Comparison of ENCODE assay signal across 19 cellular contexts in the genomic region with DNA sequence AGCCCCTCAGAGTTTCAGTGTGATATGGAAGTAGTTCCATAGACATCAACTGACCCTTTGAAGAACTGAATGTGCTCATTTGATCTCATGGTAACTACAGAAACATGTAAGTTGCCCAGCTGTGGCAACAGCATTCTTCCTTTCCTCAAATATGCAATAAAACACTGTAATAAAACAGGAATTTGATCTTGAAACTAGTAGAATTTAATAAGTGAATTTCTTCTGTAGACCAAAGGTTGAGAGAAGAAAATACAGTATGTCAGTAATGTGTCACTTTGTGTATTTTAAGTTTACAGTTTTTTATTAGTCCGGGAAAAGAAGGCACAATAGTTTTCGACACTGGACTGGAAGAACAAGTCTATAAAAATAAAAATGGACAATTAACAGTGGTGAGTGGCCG. TPM values are rescaled to one million over a fixed set of nuclear protein-coding genes. Genes with fewer than 3 reads are reported as not detected.
DNase-seq lines count a peak whose midpoint lies in the region; ATAC-seq and TF ChIP-seq lines count a peak whose summit lies in the region.
"Had no signal": no experiment of that assay in that cellular context is flagged by ENCODE, and none has a peak within 500 bp of the region (broad histone marks: within the 10 kb centered on the region; RNA-seq: fewer than 3 reads in every experiment).

No MANE protein-coding gene starts in this region.

- H3F3A ChIP-seq in SK-N-SH (replicated peaks; ENCODE audit: insufficient read depth), result peaks cover 5% of the 10 kb centered on the region
- H3F3A ChIP-seq in MM.1S (ENCODE audit: insufficient read depth, low read length), result no peaks in the 10 kb centered on the region

- no peaks in the 10 kb centered on the region for H3K27me3 ChIP-seq in SK-N-SH (ENCODE audit: insufficient read depth)
- no peaks in the 10 kb centered on the region for H3K27me3 ChIP-seq in subcutaneous abdominal adipose tissue (ENCODE audit: control insufficient read depth in 5 of 5, insufficient read depth in 4 of 5, low read length in 5 of 5)
- no peaks in the 10 kb centered on the region for H3K27me3 ChIP-seq in MM.1S (replicated peaks; ENCODE audit: insufficient read depth, low read length)
- H3K27me3 ChIP-seq: body of pancreas had no signal

- no peak for DNase-seq in SK-N-SH
- peak; percentile 51 for DNase-seq in astrocyte of the hippocampus (ENCODE audit: low read depth, low spot score)
- DNase-seq in iris pigment epithelial cell (ENCODE audit: low read depth), result peak; percentile 67
- no peak for DNase-seq in mesenteric fat pad (ENCODE audit: low spot score)
- no peak for DNase-seq in MM.1S
- DNase-seq in stimulated activated CD4-positive, alpha-beta T cell treated with anti-CD3 and anti-CD28 coated beads, Interleukin-1b, Interleukin-23, amount 100 ng/mL, for 48 hours, result no peak
- DNase-seq: 8988T; activated CD4-positive, alpha-beta memory T cell treated with anti-CD3 and anti-CD28 coated beads for 36 hours; activated effector memory CD4-positive, alpha-beta T cell treated with anti-CD3 and anti-CD28 coated beads, Interleukin-2, amount 50 U/mL, for 16 hours; body of pancreas; COR-L47; endodermal cell; GDM1; naive thymus-derived CD8-positive, alpha-beta T cell; NCI-H1048; stimulated activated CD4-positive, alpha-beta T cell treated with anti-CD3 and anti-CD28 coated beads, Interleukin-4, amount 100 ng/mL, for 1 hour; T1000 had no signal

- POLR2A ChIA-PET in SK-N-SH (lab: Yijun Ruan, JAX), result no interaction called here

- TF ChIP-seq EP300 in SK-N-SH (IDR thresholded peaks at IDR 0.05; ENCODE audit: borderline replicate concordance in 1 of 2, low read depth in 1 of 2, low read length in 1 of 2), result no peak

- peak overlapping the region in 1 of 2 experiments; percentile 45; a peak in 1 of 4 replicates for H3K27ac ChIP-seq in SK-N-SH (ENCODE audit: low read depth in 2 of 2, low read length in 1 of 2)
- peak overlapping the region; percentile 55 for H3K27ac ChIP-seq in subcutaneous abdominal adipose tissue (ENCODE audit: low read depth, low read length)
- no peak overlapping the region for H3K27ac ChIP-seq in MM.1S (ENCODE audit: low read length)
- H3K27ac ChIP-seq: body of pancreas had no signal

- TF ChIP-seq CTCF in SK-N-SH (IDR thresholded peaks at IDR 0.05) (no peak), MM.1S (IDR thresholded peaks at IDR 0.05; ENCODE audit: low read length) (no peak)

- CTCF ChIA-PET in SK-N-SH (lab: Yijun Ruan, JAX), result interaction anchor here (0.6 to 3.4 kb wide), 3 partner anchors 12 to 144 kb away, joined by 3 to 19 read pairs (median 6); no protein-coding TSS in a partner anchor

- H3K4me1 ChIP-seq in SK-N-SH (ENCODE audit: control insufficient read depth in 1 of 2, insufficient read depth in 2 of 2, low read depth in 1 of 2, low read length in 1 of 2) (peaks cover 0 to 5% of the 10 kb centered on the region in 2 experiments; a peak in 1 of 4 replicates), subcutaneous abdominal adipose tissue (ENCODE audit: control insufficient read depth in 5 of 5, insufficient read depth in 5 of 5, low read length in 5 of 5) (peaks cover 8 to 61% (median 45%) of the 10 kb centered on the region in 5 donors), MM.1S (ENCODE audit: low read length) (no peaks in the 10 kb centered on the region)
- H3K4me1 ChIP-seq: body of pancreas had no signal

- H3K4me3 ChIP-seq in SK-N-SH (ENCODE audit: low read depth in 2 of 2, low read length in 1 of 2) (no peak overlapping the region), subcutaneous abdominal adipose tissue (ENCODE audit: low read depth in 1 of 5, low read length in 5 of 5) (no peak overlapping the region), MM.1S (ENCODE audit: low read length) (no peak overlapping the region)
- H3K4me3 ChIP-seq: body of pancreas had no signal

- H2AFZ ChIP-seq in SK-N-SH (ENCODE audit: low read depth) (no peak overlapping the region), MM.1S (ENCODE audit: low read length) (no peak overlapping the region)

- H3K79me2 ChIP-seq in SK-N-SH (ENCODE audit: insufficient read depth) (peaks cover 27% of the 10 kb centered on the region), MM.1S (ENCODE audit: low read length) (no peaks in the 10 kb centered on the region)

- H3K9me2 ChIP-seq in SK-N-SH (no peaks in the 10 kb centered on the region), MM.1S (replicated peaks; ENCODE audit: insufficient read depth, low read length) (no peaks in the 10 kb centered on the region)

- H3K9me3 ChIP-seq in SK-N-SH (no peaks in the 10 kb centered on the region), subcutaneous abdominal adipose tissue (ENCODE audit: control insufficient read depth in 5 of 5, low read length in 5 of 5) (no peaks in the 10 kb centered on the region), MM.1S (replicated peaks; ENCODE audit: insufficient read depth, low read length) (no peaks in the 10 kb centered on the region)
- H3K9me3 ChIP-seq: body of pancreas had no signal

- H4K20me1 ChIP-seq in SK-N-SH (ENCODE audit: insufficient read depth) (peaks cover 8% of the 10 kb centered on the region; the same call in 1 of the 2 replicates), MM.1S (ENCODE audit: insufficient read depth, low read length) (no peaks in the 10 kb centered on the region)

- H3K9ac ChIP-seq in SK-N-SH, result no peak overlapping the region
- H3K9ac ChIP-seq in subcutaneous abdominal adipose tissue (ENCODE audit: low read length in 5 of 5), result peak overlapping the region in 1 of 5 donors; percentile 33
- no peak overlapping the region for H3K9ac ChIP-seq in MM.1S (ENCODE audit: low read length)

- H3K36me3 ChIP-seq in SK-N-SH (replicated peaks in 1 of 2; ENCODE audit: control insufficient read depth in 1 of 2, insufficient read depth in 2 of 2, low read length in 1 of 2) (peaks cover 29 to 40% of the 10 kb centered on the region in 2 experiments), subcutaneous abdominal adipose tissue (ENCODE audit: control insufficient read depth in 5 of 5, insufficient read depth in 5 of 5, low read length in 5 of 5) (peaks cover 5 to 65% (median 39%) of the 10 kb centered on the region in 5 donors), MM.1S (replicated peaks; ENCODE audit: insufficient read depth, low read length) (no peaks in the 10 kb centered on the region)

- ATAC-seq in SK-N-SH treated with all-trans-retinoic acid at 6 μM for 48 hours, result peak; percentile 12; the same call in 2 of the 3 replicates
- ATAC-seq: body of pancreas; naive thymus-derived CD8-positive, alpha-beta T cell had no signal

- TF ChIP-seq RAD21 in SK-N-SH (IDR thresholded peaks at IDR 0.05; ENCODE audit: low read length), result no peak

- H3K4me2 ChIP-seq in SK-N-SH (no peak overlapping the region), MM.1S (ENCODE audit: low read depth, low read length) (no peak overlapping the region)

- 97% methylated on average over 3 of the region's 3 CpGs for WGBS in SK-N-SH (ENCODE audit: low lambda C conversion rate)

TF ChIP-seq in SK-N-SH treated with all-trans-retinoic acid at 6 μM for 48 hours, 23 proteins besides CTCF, POLR2A, EP300 and RAD21 (continues in another document):
- no peak for TF ChIP-seq GLIS3 (CRISPR knock-in tag; IDR thresholded peaks at IDR 0.05)
- no peak for TF ChIP-seq OSR1 (CRISPR knock-in tag; IDR thresholded peaks at IDR 0.05)
- TF ChIP-seq ARNTL (CRISPR knock-in tag; IDR thresholded peaks at IDR 0.05; ENCODE audit: borderline replicate concordance, low read depth), result no peak
- TF ChIP-seq ESRRG (CRISPR knock-in tag; IDR thresholded peaks at IDR 0.05), result no peak
- TF ChIP-seq, protein P1, sequence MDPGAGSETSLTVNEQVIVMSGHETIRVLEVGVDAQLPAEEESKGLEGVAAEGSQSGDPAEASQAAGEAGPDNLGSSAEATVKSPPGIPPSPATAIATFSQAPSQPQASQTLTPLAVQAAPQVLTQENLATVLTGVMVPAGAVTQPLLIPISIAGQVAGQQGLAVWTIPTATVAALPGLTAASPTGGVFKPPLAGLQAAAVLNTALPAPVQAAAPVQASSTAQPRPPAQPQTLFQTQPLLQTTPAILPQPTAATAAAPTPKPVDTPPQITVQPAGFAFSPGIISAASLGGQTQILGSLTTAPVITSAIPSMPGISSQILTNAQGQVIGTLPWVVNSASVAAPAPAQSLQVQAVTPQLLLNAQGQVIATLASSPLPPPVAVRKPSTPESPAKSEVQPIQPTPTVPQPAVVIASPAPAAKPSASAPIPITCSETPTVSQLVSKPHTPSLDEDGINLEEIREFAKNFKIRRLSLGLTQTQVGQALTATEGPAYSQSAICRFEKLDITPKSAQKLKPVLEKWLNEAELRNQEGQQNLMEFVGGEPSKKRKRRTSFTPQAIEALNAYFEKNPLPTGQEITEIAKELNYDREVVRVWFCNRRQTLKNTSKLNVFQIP (CRISPR knock-in tag; IDR thresholded peaks at IDR 0.05; ENCODE audit: borderline replicate concordance, low read depth), result no peak

TF ChIP-seq in SK-N-SH, 30 proteins besides CTCF, POLR2A, EP300 and RAD21 (continues in another document):
- no peak for TF ChIP-seq JUND (IDR thresholded peaks at IDR 0.05)

RNA-seq across cellular contexts. Expression of a gene that starts 31.9 kb away (rescaled TPM):
- polyA plus RNA-seq in SK-N-SH (2012; rRNA removed), result 66.9 and 92.9 TPM in 2 replicates
- polyA plus RNA-seq in SK-N-SH (2012; cell fraction: cytosol; rRNA removed), result 69.6 and 99.0 TPM in 2 replicates
- polyA plus RNA-seq in SK-N-SH (2012; cell fraction: nucleus; rRNA removed), result 93.8 and 122 TPM in 2 replicates
- total RNA-seq in mesenteric fat pad, result 103 TPM

RNA-seq across cellular contexts. Expression of a gene that starts 32.2 kb away (rescaled TPM):
- 28.6 and 31.9 TPM in 2 replicates for polyA plus RNA-seq in SK-N-SH (2012; rRNA removed)
- polyA plus RNA-seq in SK-N-SH (2012; cell fraction: cytosol; rRNA removed), result 20.3 and 23.0 TPM in 2 replicates
- polyA plus RNA-seq in SK-N-SH (2012; cell fraction: nucleus; rRNA removed), result 60.4 and 65.8 TPM in 2 replicates
- 30.5 TPM for total RNA-seq in mesenteric fat pad

Comparison
In these comparisons a context has a peak if more than half of its experiments do, and no peak if none do; other contexts are left out.
1. DNase-seq: peak in astrocyte of the hippocampus (single experiment) and iris pigment epithelial cell (single experiment); none in SK-N-SH (single experiment), mesenteric fat pad (single experiment), MM.1S (single experiment) and stimulated activated CD4-positive, alpha-beta T cell treated with anti-CD3 and anti-CD28 coated beads, Interleukin-1b, Interleukin-23, amount 100 ng/mL, for 48 hours (single experiment).